ENCODE assay signal across 19 cellular contexts in genomic region chr14:89551432-89551831, GRCh38.
DNase-seq lines count a peak whose midpoint lies in the region; ATAC-seq and TF ChIP-seq lines count a peak whose summit lies in the region.
"Had no signal": no experiment of that assay in that cellular context is flagged by ENCODE, and none has a peak within 500 bp of the region (broad histone marks: within the 10 kb centered on the region; RNA-seq: fewer than 3 reads in every experiment).

No MANE protein-coding gene starts in this region.

- H3K18ac ChIP-seq in H9 (ENCODE audit: insufficient read length, low read depth, low read length): no peak overlapping the region

- no peak overlapping the region for H2AFZ ChIP-seq in H9 (ENCODE audit: low read length)

- H4K8ac ChIP-seq in H9 (replicated peaks; ENCODE audit: insufficient read length, low read depth, low read length): no peak overlapping the region

- H3K14ac ChIP-seq in H9 (ENCODE audit: insufficient read depth, low read length): no peak overlapping the region

- intact Hi-C loops in natural killer cell (cut with micrococcal nuclease): no loop called here
- intact Hi-C loops in MCF 10A (cut with micrococcal nuclease): no loop called here

- H3K4me3 Mint-ChIP-seq in H9: no peak overlapping the region
- peak overlapping the region; percentile 10 for H3K4me3 Mint-ChIP-seq in endothelial cell (ENCODE audit: unreplicated experiment)
- H3K4me3 Mint-ChIP-seq in natural killer cell: no peak overlapping the region
- no peak overlapping the region for H3K4me3 Mint-ChIP-seq in MCF 10A (ENCODE audit: unreplicated experiment)

- no peak overlapping the region for H4K5ac ChIP-seq in H9 (ENCODE audit: insufficient read length, low read depth, low read length)

- no peaks in the 10 kb centered on the region for H4K20me1 ChIP-seq in H9 (ENCODE audit: control insufficient read depth, insufficient read depth, insufficient read length)

- H3K9me3 Mint-ChIP-seq in H9 (no peaks in the 10 kb centered on the region), endothelial cell (ENCODE audit: unreplicated experiment) (no peaks in the 10 kb centered on the region), natural killer cell (no peaks in the 10 kb centered on the region), MCF 10A (ENCODE audit: unreplicated experiment) (no peaks in the 10 kb centered on the region)

- H3K4me3 ChIP-seq in BE2C (ENCODE audit: low read depth, low read length): no peak overlapping the region
- H3K4me3 ChIP-seq: adrenal gland, cardiac muscle cell, uterus had no signal

- H3K79me1 ChIP-seq in H9 (ENCODE audit: insufficient read depth, low read depth, low read length, poor library complexity, severe bottlenecking): peaks cover 13% of the 10 kb centered on the region

- no peak overlapping the region for H2BK12ac ChIP-seq in H9 (ENCODE audit: insufficient read length, low read depth, low read length)

- H3K9me3 ChIP-seq in BE2C (no peaks in the 10 kb centered on the region), H9 (ENCODE audit: control insufficient read depth, low read depth, low read length) (no peaks in the 10 kb centered on the region)
- H3K9me3 ChIP-seq: adrenal gland, uterus had no signal

- H3T11ph ChIP-seq in H9 (ENCODE audit: low read length): no peak overlapping the region

- no peak overlapping the region for H3K56ac ChIP-seq in H9 (ENCODE audit: insufficient read length, low read depth, low read length)

- ATAC-seq in natural killer cell (no peak), GM21447 (IDR thresholded peaks at IDR 0.05; ENCODE audit: unreplicated experiment) (no peak), HG03045 (IDR thresholded peaks at IDR 0.05; ENCODE audit: unreplicated experiment) (no peak)
- ATAC-seq: Panc1 had no signal

- no TSS peak for BruUV-seq in MCF 10A (replicated peaks; lab: Mats Ljungman, UMichigan)

- peak; percentile 16 for DNase-seq in BE2C
- no peak for DNase-seq in H9
- DNase-seq in endothelial cell (ENCODE audit: low spot score): no peak
- DNase-seq in natural killer cell: no peak
- DNase-seq in DMS53 treated with DMSO at 0.1 percent for 48 hours (lab: John Stamatoyannopoulos, UW; ENCODE audit: unreplicated experiment): no peak
- DNase-seq in MCF 10A (ENCODE audit: unreplicated experiment): no peak
- DNase-seq: ACHN; adrenal gland; KG1; MV-4-11; NCI-H2029; NCI-H446; posterior cingulate gyrus; stimulated activated CD4-positive, alpha-beta T cell treated with anti-CD3 and anti-CD28 coated beads, Interleukin-4, amount 100 ng/mL, for 1 hour; uterus had no signal

- H3K23me2 ChIP-seq in H9 (ENCODE audit: insufficient read length, low read depth, low read length, poor library complexity, severe bottlenecking): no peaks in the 10 kb centered on the region

- no peak overlapping the region for H2BK15ac ChIP-seq in H9 (ENCODE audit: low read depth, low read length)

- H3K36me3 Mint-ChIP-seq in H9 (ENCODE audit: insufficient read depth in 1 of 3, low read depth in 3 of 3): peaks cover 2 to 11% (median 3%) of the 10 kb centered on the region in 3 experiments; a peak in 4 of 7 replicates
- H3K36me3 Mint-ChIP-seq in endothelial cell (ENCODE audit: low read depth, unreplicated experiment): peaks cover 4% of the 10 kb centered on the region
- H3K36me3 Mint-ChIP-seq in natural killer cell: no peaks in the 10 kb centered on the region
- H3K36me3 Mint-ChIP-seq in MCF 10A (ENCODE audit: insufficient read depth, unreplicated experiment): peaks cover 5% of the 10 kb centered on the region

- H3K27ac Mint-ChIP-seq in H9 (peak overlapping the region in 2 of 3 experiments; percentile 4 to 5; a peak in 4 of 7 replicates), endothelial cell (ENCODE audit: unreplicated experiment) (no peak overlapping the region), natural killer cell (peak overlapping the region; percentile 22 to 53), MCF 10A (ENCODE audit: low read depth, unreplicated experiment) (no peak overlapping the region)

- H3K27ac ChIP-seq in H9 (ENCODE audit: insufficient read length, low read depth, low read length): no peak overlapping the region
- H3K27ac ChIP-seq: adrenal gland, cardiac muscle cell, uterus had no signal

- H2BK120ac ChIP-seq in H9 (ENCODE audit: low read depth, low read length, poor library complexity, severe bottlenecking): no peak overlapping the region

- no peak overlapping the region for H4K91ac ChIP-seq in H9 (ENCODE audit: insufficient read length, low read depth, low read length)

- TF ChIP-seq CTCF in BE2C (IDR thresholded peaks at IDR 0.05; ENCODE audit: low read depth, low read length) (no peak), H9 (conservative IDR thresholded peaks at IDR 0.05) (no peak), endothelial cell (IDR thresholded peaks at IDR 0.05; ENCODE audit: unreplicated experiment) (no peak), natural killer cell (IDR thresholded peaks at IDR 0.05) (no peak), MCF 10A (IDR thresholded peaks at IDR 0.05; ENCODE audit: unreplicated experiment) (no peak)

- H3K4me1 Mint-ChIP-seq in H9: peaks cover 23 to 27% of the 10 kb centered on the region in 2 experiments
- peaks cover 14% of the 10 kb centered on the region for H3K4me1 Mint-ChIP-seq in endothelial cell (ENCODE audit: unreplicated experiment)
- H3K4me1 Mint-ChIP-seq in natural killer cell: peaks cover 57 to 58% of the 10 kb centered on the region in 2 donors
- H3K4me1 Mint-ChIP-seq in MCF 10A (ENCODE audit: insufficient read depth, unreplicated experiment): no peaks in the 10 kb centered on the region

- H3K23ac ChIP-seq in H9 (ENCODE audit: insufficient read length, low read depth, low read length): no peak overlapping the region

- no peak overlapping the region for H3K9ac ChIP-seq in H9 (ENCODE audit: extremely low read depth, insufficient read length, low read length)

- H3K27me3 ChIP-seq in BE2C (no peaks in the 10 kb centered on the region), H9 (ENCODE audit: insufficient read depth, low read length) (no peaks in the 10 kb centered on the region)
- H3K27me3 ChIP-seq: adrenal gland, cardiac muscle cell, uterus had no signal

- no peaks in the 10 kb centered on the region for H3K36me3 ChIP-seq in BE2C
- H3K36me3 ChIP-seq: adrenal gland, cardiac muscle cell, uterus had no signal

- H2AK5ac ChIP-seq in H9 (ENCODE audit: insufficient read length, low read length): no peak overlapping the region

- CTCF ChIA-PET in MCF 10A (lab: Yijun Ruan, JAX): no interaction called here

- H3K4me1 ChIP-seq in BE2C (peaks cover 6% of the 10 kb centered on the region; the same call in 1 of the 2 replicates), H9 (ENCODE audit: insufficient read depth, low read length) (peaks cover 11% of the 10 kb centered on the region; the same call in 1 of the 2 replicates)
- H3K4me1 ChIP-seq: adrenal gland, uterus had no signal

- H3K27me3 Mint-ChIP-seq in H9 (ENCODE audit: low read depth) (no peaks in the 10 kb centered on the region), endothelial cell (ENCODE audit: unreplicated experiment) (peaks cover 3% of the 10 kb centered on the region), natural killer cell (ENCODE audit: low read depth in 2 of 2) (no peaks in the 10 kb centered on the region), MCF 10A (ENCODE audit: insufficient read depth, unreplicated experiment) (no peaks in the 10 kb centered on the region)

- peaks cover 1% of the 10 kb centered on the region; the same call in 1 of the 2 replicates for H3K79me2 ChIP-seq in H9 (ENCODE audit: insufficient read depth, low read length)

- no peak overlapping the region for H2BK20ac ChIP-seq in H9 (ENCODE audit: low read depth, low read length, poor library complexity, severe bottlenecking)

- no peak overlapping the region for H3K4me2 ChIP-seq in H9 (ENCODE audit: insufficient read depth, insufficient read length, low read length)

- POLR2A ChIA-PET in MCF 10A (lab: Yijun Ruan, JAX): no interaction called here

- no peak overlapping the region for H3K4ac ChIP-seq in H9 (ENCODE audit: low read depth, low read length)

- WGBS in H9 (ENCODE audit: extremely low coverage, insufficient read length, low lambda C conversion rate): no CpG with 5 or more reads among the region's 6 CpGs

- H2BK5ac ChIP-seq in H9 (ENCODE audit: insufficient read length, low read length): no peak overlapping the region

Comparison
In these comparisons a context has a peak if more than half of its experiments do, and no peak if none do; other contexts are left out.
1. H3K27ac Mint-ChIP-seq: peak in H9 (2 of 3) and natural killer cell (2 of 2); none in endothelial cell (single experiment) and MCF 10A (single experiment).